In the genomic region with DNA sequence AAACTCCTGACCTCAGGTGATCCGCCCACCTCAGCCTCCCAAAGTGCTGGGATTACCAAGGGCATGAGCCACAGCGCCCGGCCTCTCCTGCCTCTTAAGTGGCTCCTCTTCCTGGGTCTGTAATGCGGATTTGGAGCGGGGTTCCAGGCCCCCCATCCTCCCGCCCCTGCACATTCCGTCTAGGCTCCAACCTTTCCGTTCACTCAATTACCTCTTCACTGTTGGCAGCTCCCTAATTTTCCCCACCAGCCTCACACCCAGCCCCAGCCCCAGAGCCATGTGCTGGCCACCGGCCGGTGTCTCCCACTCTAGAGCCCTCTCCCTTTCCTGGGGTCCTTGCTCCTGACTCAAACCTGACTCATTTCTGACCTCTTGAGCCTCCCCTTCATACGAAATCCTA, we compare ENCODE assay signal across 20 cellular contexts.
"Had no signal": no experiment of that assay in that cellular context is flagged by ENCODE, and none has a peak within 500 bp of the region (broad histone marks: within the 10 kb centered on the region; RNA-seq: fewer than 3 reads in every experiment).

No MANE protein-coding gene starts in this region.

- H3K4me3 Mint-ChIP-seq: activated T-cell treated with anti-CD3 and anti-CD28 coated beads, Interleukin-2, amount 50 U/mL, for 72 hours; brain; effector memory CD8-positive, alpha-beta T cell; natural killer cell; stimulated activated naive CD8-positive, alpha-beta T cell treated with anti-CD3 and anti-CD28 coated beads, Interleukin-15, Interleukin-2, amounts not matched to agents 100 ng/mL and 50 ng/mL, for 24 hours had no signal

- H3K4me3 ChIP-seq: dorsolateral prefrontal cortex, esophagus squamous epithelium, gastrocnemius medialis, left ventricle myocardium inferior, thyroid gland had no signal

- H3K36me3 ChIP-seq: thyroid gland had no signal

- H3K27me3 ChIP-seq: dorsolateral prefrontal cortex, esophagus squamous epithelium, gastrocnemius medialis, neutrophil, thyroid gland had no signal

- H3K9me3 ChIP-seq: esophagus squamous epithelium, gastrocnemius medialis, left ventricle myocardium inferior, neutrophil, thyroid gland had no signal

- H3K4me1 Mint-ChIP-seq: natural killer cell had no signal

- ATAC-seq: effector memory CD8-positive, alpha-beta T cell; gastrocnemius medialis; natural killer cell had no signal

- H3K9me3 Mint-ChIP-seq: activated naive CD4-positive, alpha-beta T cell treated with anti-CD3 and anti-CD28 coated beads, Interleukin-2, amount 50 U/mL, for 72 hours; activated T-cell treated with anti-CD3 and anti-CD28 coated beads, Interleukin-2, amount 50 U/mL, for 72 hours; brain; effector memory CD8-positive, alpha-beta T cell; natural killer cell; stimulated activated naive CD8-positive, alpha-beta T cell treated with anti-CD3 and anti-CD28 coated beads, Interleukin-15, Interleukin-2, amounts not matched to agents 100 ng/mL and 50 ng/mL, for 24 hours had no signal

- H3K36me3 Mint-ChIP-seq: activated naive CD4-positive, alpha-beta T cell treated with anti-CD3 and anti-CD28 coated beads, Interleukin-2, amount 50 U/mL, for 72 hours; natural killer cell had no signal

- DNase-seq: activated CD4-positive, alpha-beta T cell treated with anti-CD3 and anti-CD28 coated beads, Interleukin-2, amount 50 U/mL, for 48 hours; activated gamma-delta T cell; activated T-cell treated with anti-CD3 and anti-CD28 coated beads, Interleukin-2, amount 50 U/mL, for 72 hours; caudate nucleus; effector memory CD8-positive, alpha-beta T cell; esophagus squamous epithelium; gastrocnemius medialis; hippocampal formation; left ventricle myocardium inferior; midbrain; natural killer cell; stimulated activated CD4-positive, alpha-beta T cell treated with anti-CD3 and anti-CD28 coated beads, Interleukin-4, amount 100 ng/mL, for 4 hours; substantia nigra; T-helper 1 cell; thyroid gland had no signal

- H3K27ac ChIP-seq: dorsolateral prefrontal cortex, neutrophil, thyroid gland had no signal

- H3K27me3 Mint-ChIP-seq: brain; stimulated activated naive CD8-positive, alpha-beta T cell treated with anti-CD3 and anti-CD28 coated beads, Interleukin-15, Interleukin-2, amounts not matched to agents 100 ng/mL and 50 ng/mL, for 24 hours had no signal

- H3K27ac Mint-ChIP-seq: activated naive CD4-positive, alpha-beta T cell treated with anti-CD3 and anti-CD28 coated beads, Interleukin-2, amount 50 U/mL, for 72 hours; activated T-cell treated with anti-CD3 and anti-CD28 coated beads, Interleukin-2, amount 50 U/mL, for 72 hours; natural killer cell; stimulated activated naive CD8-positive, alpha-beta T cell treated with anti-CD3 and anti-CD28 coated beads, Interleukin-15, Interleukin-2, amounts not matched to agents 100 ng/mL and 50 ng/mL, for 24 hours had no signal
